Comparison of ENCODE assay signal across 9 cellular contexts in genomic region chr2:222320441-222321395, GRCh38. TPM values are rescaled to one million over a fixed set of nuclear protein-coding genes. Genes with fewer than 3 reads are reported as not detected.
DNase-seq lines count a peak whose midpoint lies in the region; ATAC-seq, FAIRE-seq and TF ChIP-seq lines count a peak whose summit lies in the region.
"Had no signal": no experiment of that assay in that cellular context is flagged by ENCODE, and none has a peak within 500 bp of the region (broad histone marks: within the 10 kb centered on the region; RNA-seq: fewer than 3 reads in every experiment).

No MANE protein-coding gene starts in this region.

- no peak overlapping the region for H3K27ac ChIP-seq in GM23338 (ENCODE audit: low read depth)

- H3K4me3 ChIP-seq in GM23338 (peak overlapping the region; percentile 74), iPS-15b (ENCODE audit: low read depth, low read length) (peak overlapping the region; percentile 58)

- ATAC-seq in GM23338, result peak; percentile 12
- no peak for ATAC-seq in stimulated activated naive B cell treated with anti-CD40 and anti-IgM and Interleukin-4, amounts not matched to agents 10 μg/mL and 1 μg/mL and 100 μg/mL, for 72 hours (replicated peaks)
- ATAC-seq in HG03571 (IDR thresholded peaks at IDR 0.05; ENCODE audit: unreplicated experiment), result no peak
- no peak for ATAC-seq in GM21723 (IDR thresholded peaks at IDR 0.05; ENCODE audit: unreplicated experiment)

- H3F3A ChIP-seq in GM23338 (replicated peaks; ENCODE audit: low read depth), result no peaks in the 10 kb centered on the region

- H3K9me3 ChIP-seq in iPS-15b (ENCODE audit: control insufficient read depth, insufficient read depth, low read length), result no peaks in the 10 kb centered on the region

- no peaks in the 10 kb centered on the region; the same call in 2 of the 3 replicates for H3K36me3 Mint-ChIP-seq in GM23338 (ENCODE audit: low read depth)
- H3K36me3 Mint-ChIP-seq in activated T-helper 1 cell treated with anti-CD3 and anti-CD28 coated beads, Interleukin-12 subunit alpha, Interleukin-12 subunit beta, Interleukin-2, Interleukin-4 antibody, amounts not matched to agents 30 ng/mL and 10 ng/mL and 1 ng/mL, durations not matched to agents 14 hours and 24 hours and 36 hours (ENCODE audit: low read depth), result no peaks in the 10 kb centered on the region
- no peaks in the 10 kb centered on the region for H3K36me3 Mint-ChIP-seq in stimulated activated naive B cell treated with anti-CD40 and anti-IgM and Interleukin-4, amounts not matched to agents 10 μg/mL and 1 μg/mL and 100 μg/mL, for 72 hours

- H3K27me3 ChIP-seq in GM23338 (ENCODE audit: insufficient read depth) (peaks cover 95% of the 10 kb centered on the region), iPS-15b (ENCODE audit: control insufficient read depth, insufficient read depth, low read length) (peaks cover 85% of the 10 kb centered on the region)

- H3K79me2 ChIP-seq in GM23338 (replicated peaks; ENCODE audit: insufficient read depth), result no peaks in the 10 kb centered on the region

- H3K4me1 ChIP-seq in GM23338 (ENCODE audit: insufficient read depth), result peaks cover 7% of the 10 kb centered on the region; the same call in 1 of the 2 replicates
- peaks cover 4% of the 10 kb centered on the region for H3K4me1 ChIP-seq in iPS-15b (ENCODE audit: control insufficient read depth, insufficient read depth, low read length)

- no peak overlapping the region for H3K27ac Mint-ChIP-seq in GM23338
- peak overlapping the region; percentile 84 for H3K27ac Mint-ChIP-seq in activated T-helper 1 cell treated with anti-CD3 and anti-CD28 coated beads, Interleukin-12 subunit alpha, Interleukin-12 subunit beta, Interleukin-2, Interleukin-4 antibody, amounts not matched to agents 30 ng/mL and 10 ng/mL and 1 ng/mL, durations not matched to agents 14 hours and 24 hours and 36 hours
- peak overlapping the region; percentile 77 for H3K27ac Mint-ChIP-seq in stimulated activated naive B cell treated with anti-CD40 and anti-IgM and Interleukin-4, amounts not matched to agents 10 μg/mL and 1 μg/mL and 100 μg/mL, for 72 hours

- H3K4me2 ChIP-seq in GM23338, result peak overlapping the region; percentile 96

- H4K20me1 ChIP-seq in GM23338 (replicated peaks; ENCODE audit: insufficient read depth), result peaks cover 10% of the 10 kb centered on the region

- no peak overlapping the region for H3K9ac ChIP-seq in iPS-15b (ENCODE audit: low read depth, low read length)

- intact Hi-C loops in activated T-helper 1 cell treated with anti-CD3 and anti-CD28 coated beads, Interleukin-12 subunit alpha, Interleukin-12 subunit beta, Interleukin-2, Interleukin-4 antibody, amounts not matched to agents 30 ng/mL and 10 ng/mL and 1 ng/mL, durations not matched to agents 14 hours and 24 hours and 36 hours (cut with micrococcal nuclease), result no loop called here

- peaks cover 56% of the 10 kb centered on the region for H3K27me3 Mint-ChIP-seq in GM23338 (ENCODE audit: insufficient read depth, low read depth, poor library complexity)
- H3K27me3 Mint-ChIP-seq in activated T-helper 1 cell treated with anti-CD3 and anti-CD28 coated beads, Interleukin-12 subunit alpha, Interleukin-12 subunit beta, Interleukin-2, Interleukin-4 antibody, amounts not matched to agents 30 ng/mL and 10 ng/mL and 1 ng/mL, durations not matched to agents 14 hours and 24 hours and 36 hours (ENCODE audit: insufficient read depth), result peaks cover 42% of the 10 kb centered on the region
- H3K27me3 Mint-ChIP-seq in stimulated activated naive B cell treated with anti-CD40 and anti-IgM and Interleukin-4, amounts not matched to agents 10 μg/mL and 1 μg/mL and 100 μg/mL, for 72 hours, result peaks cover 43 to 55% of the 10 kb centered on the region in 2 donors

- TF ChIP-seq CTCF in GM23338 (conservative IDR thresholded peaks at IDR 0.05; ENCODE audit: low read depth in 2 of 2) (no peak), D721Med (IDR thresholded peaks at IDR 0.05; ENCODE audit: insufficient read depth, missing control alignments) (no peak)

- H3K9me2 ChIP-seq in GM23338 (ENCODE audit: insufficient read depth), result no peaks in the 10 kb centered on the region

- H3K36me3 ChIP-seq in GM23338 (ENCODE audit: insufficient read depth), result no peaks in the 10 kb centered on the region
- no peaks in the 10 kb centered on the region for H3K36me3 ChIP-seq in iPS-15b (ENCODE audit: control insufficient read depth, insufficient read depth, low read length)

- H3K9me3 Mint-ChIP-seq in GM23338, result no peaks in the 10 kb centered on the region; the same call in 2 of the 3 replicates
- H3K9me3 Mint-ChIP-seq in activated T-helper 1 cell treated with anti-CD3 and anti-CD28 coated beads, Interleukin-12 subunit alpha, Interleukin-12 subunit beta, Interleukin-2, Interleukin-4 antibody, amounts not matched to agents 30 ng/mL and 10 ng/mL and 1 ng/mL, durations not matched to agents 14 hours and 24 hours and 36 hours, result no peaks in the 10 kb centered on the region
- H3K9me3 Mint-ChIP-seq in stimulated activated naive B cell treated with anti-CD40 and anti-IgM and Interleukin-4, amounts not matched to agents 10 μg/mL and 1 μg/mL and 100 μg/mL, for 72 hours, result peaks cover 0 to 3% of the 10 kb centered on the region in 2 donors

- H3K4me1 Mint-ChIP-seq in GM23338, result peaks cover 6% of the 10 kb centered on the region
- H3K4me1 Mint-ChIP-seq in activated T-helper 1 cell treated with anti-CD3 and anti-CD28 coated beads, Interleukin-12 subunit alpha, Interleukin-12 subunit beta, Interleukin-2, Interleukin-4 antibody, amounts not matched to agents 30 ng/mL and 10 ng/mL and 1 ng/mL, durations not matched to agents 14 hours and 24 hours and 36 hours (ENCODE audit: low read depth), result peaks cover 17% of the 10 kb centered on the region
- H3K4me1 Mint-ChIP-seq in stimulated activated naive B cell treated with anti-CD40 and anti-IgM and Interleukin-4, amounts not matched to agents 10 μg/mL and 1 μg/mL and 100 μg/mL, for 72 hours, result peaks cover 5 to 15% of the 10 kb centered on the region in 2 donors

- H2AFZ ChIP-seq in GM23338, result peak overlapping the region; percentile 93

- H3K4me3 Mint-ChIP-seq in GM23338, result peak overlapping the region; percentile 78
- H3K4me3 Mint-ChIP-seq in activated T-helper 1 cell treated with anti-CD3 and anti-CD28 coated beads, Interleukin-12 subunit alpha, Interleukin-12 subunit beta, Interleukin-2, Interleukin-4 antibody, amounts not matched to agents 30 ng/mL and 10 ng/mL and 1 ng/mL, durations not matched to agents 14 hours and 24 hours and 36 hours, result peak overlapping the region; percentile 80
- H3K4me3 Mint-ChIP-seq in stimulated activated naive B cell treated with anti-CD40 and anti-IgM and Interleukin-4, amounts not matched to agents 10 μg/mL and 1 μg/mL and 100 μg/mL, for 72 hours, result peak overlapping the region; percentile 52 to 61

- FAIRE-seq in D721Med (lab: Jason Lieb, UNC), result no peak
- FAIRE-seq: frontal cortex had no signal

- DNase-seq in AG08396 (ENCODE audit: low spot score) (peak; percentile 18), GM23338 (ENCODE audit: low spot score) (peak; percentile 40), D721Med (ENCODE audit: insufficient read length, low spot score) (no peak)
- no peak for DNase-seq in activated T-helper 1 cell treated with anti-CD3 and anti-CD28 coated beads, Interleukin-12 subunit alpha, Interleukin-12 subunit beta, Interleukin-2, Interleukin-4 antibody, amounts not matched to agents 30 ng/mL and 10 ng/mL and 1 ng/mL, durations not matched to agents 14 hours and 24 hours and 36 hours (ENCODE audit: low spot score)
- no peak for DNase-seq in stimulated activated naive B cell treated with anti-CD40 and anti-IgM and Interleukin-4, amounts not matched to agents 10 μg/mL and 1 μg/mL and 100 μg/mL, for 72 hours

TF ChIP-seq in GM23338, 12 proteins besides CTCF, POLR2A, EP300 and RAD21:
- peak; percentile 93 for TF ChIP-seq EZH2 (IDR thresholded peaks at IDR 0.05; ENCODE audit: low read depth, unreplicated experiment)
- no peak for TF ChIP-seq POLR2AphosphoS5 (IDR thresholded peaks at IDR 0.05; ENCODE audit: low read depth)
- TF ChIP-seq CREB1 (CRISPR knock-in tag; IDR thresholded peaks at IDR 0.05; ENCODE audit: low read depth), result no peak
- no peak for TF ChIP-seq ZNF114 (CRISPR knock-in tag; IDR thresholded peaks at IDR 0.05)
- no peak for TF ChIP-seq NANOG (IDR thresholded peaks at IDR 0.05; ENCODE audit: borderline replicate concordance)
- TF ChIP-seq EZH2phosphoT487 (IDR thresholded peaks at IDR 0.05; ENCODE audit: unreplicated experiment), result peak; percentile 69
- no peak for TF ChIP-seq ZNF331 (CRISPR knock-in tag; IDR thresholded peaks at IDR 0.05; ENCODE audit: low read depth)
- no peak for TF ChIP-seq STAT1 (IDR thresholded peaks at IDR 0.05; ENCODE audit: unreplicated experiment)
- TF ChIP-seq REST (IDR thresholded peaks at IDR 0.05; ENCODE audit: unreplicated experiment), result no peak
TF ChIP-seq in GM23338: peak in this region for 2.

RNA-seq across cellular contexts. Expression of gene PAX3, which starts 21.9 kb away (rescaled TPM):
- total RNA-seq in GM23338 (2014; rRNA removed; shearing (Covaris generic)), result not detected in 2 replicates
- not detected in 2 replicates for polyA plus RNA-seq in GM23338 (2016; fragmentation: Nextera tagmentation; extraction: Ambion mirVana)
- not detected in 2 replicates for total RNA-seq in activated T-helper 1 cell treated with anti-CD3 and anti-CD28 coated beads, Interleukin-12 subunit alpha, Interleukin-12 subunit beta, Interleukin-2, Interleukin-4 antibody, amounts not matched to agents 30 ng/mL and 10 ng/mL and 1 ng/mL, durations not matched to agents 14 hours and 24 hours and 36 hours
- total RNA-seq: frontal cortex had no signal

Comparison
In these comparisons a context has a peak if more than half of its experiments do, and no peak if none do; other contexts are left out.
1. DNase-seq: peak in AG08396 (single experiment) and GM23338 (single experiment); none in activated T-helper 1 cell treated with anti-CD3 and anti-CD28 coated beads, Interleukin-12 subunit alpha, Interleukin-12 subunit beta, Interleukin-2, Interleukin-4 antibody, amounts not matched to agents 30 ng/mL and 10 ng/mL and 1 ng/mL, durations not matched to agents 14 hours and 24 hours and 36 hours (single experiment), stimulated activated naive B cell treated with anti-CD40 and anti-IgM and Interleukin-4, amounts not matched to agents 10 μg/mL and 1 μg/mL and 100 μg/mL, for 72 hours (single experiment) and D721Med (single experiment).
2. Peak in every context shown above with its lines, with median percentiles within 50 percentile points of each other: H3K4me3 Mint-ChIP-seq.